Comparison of ENCODE assay signal across 13 cellular contexts in the genomic region with DNA sequence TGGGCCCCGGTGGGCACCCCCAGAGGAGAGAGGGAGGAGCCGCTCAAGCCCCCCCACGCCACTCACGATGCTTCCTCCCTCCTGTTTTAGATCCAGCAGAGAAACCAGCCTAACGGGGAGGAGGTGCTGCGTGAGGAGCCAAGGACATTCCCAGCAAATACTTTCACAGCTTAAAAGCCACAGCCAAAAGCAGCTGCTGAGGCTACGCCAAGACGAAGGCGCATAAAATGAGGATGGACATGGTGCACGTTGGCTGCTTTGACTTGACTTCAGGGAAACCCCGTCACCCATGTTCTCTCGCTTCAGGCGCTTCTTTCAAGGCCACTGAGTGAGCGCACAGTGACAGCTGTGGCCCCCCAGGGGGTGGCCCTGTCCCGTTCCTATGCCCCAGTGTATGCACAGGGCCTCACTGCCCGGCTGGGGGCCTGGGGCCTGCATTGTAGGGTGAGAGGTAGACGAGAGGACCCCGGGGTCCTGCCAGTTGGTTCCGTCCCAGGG.
A peak's percentile ranks its signal among the peaks of the same experiment; 100 is the strongest.
DNase-seq lines count a peak whose midpoint lies in the region; ATAC-seq and TF ChIP-seq lines count a peak whose summit lies in the region.
"Had no signal": no experiment of that assay in that cellular context is flagged by ENCODE, and none has a peak within 500 bp of the region (broad histone marks: within the 10 kb centered on the region; RNA-seq: fewer than 3 reads in every experiment).

No MANE protein-coding gene starts in this region.

- H4K8ac ChIP-seq in mesenchymal stem cell (ENCODE audit: low read length): no peak overlapping the region

- TF ChIP-seq POLR2A in esophagus muscularis mucosa (IDR thresholded peaks at IDR 0.05; ENCODE audit: low read depth): no peak

- peak overlapping the region; percentile 50 for H3K9ac ChIP-seq in mesenchymal stem cell (ENCODE audit: low read length)

- H3K4me1 ChIP-seq in esophagus muscularis mucosa (peaks cover 12 to 44% (median 32%) of the 10 kb centered on the region in 4 donors), mesenchymal stem cell (ENCODE audit: control insufficient read depth, insufficient read depth, low read depth, low read length) (peaks cover 22% of the 10 kb centered on the region)

- H3K27me3 ChIP-seq in esophagus muscularis mucosa: peaks cover 0 to 3% (median 0%) of the 10 kb centered on the region in 4 donors
- peaks cover 0 to 34% of the 10 kb centered on the region in 2 experiments for H3K27me3 ChIP-seq in mesenchymal stem cell (ENCODE audit: control insufficient read depth in 1 of 2, insufficient read depth in 1 of 2, low read length in 2 of 2)

- no peaks in the 10 kb centered on the region for H3K36me3 ChIP-seq in esophagus muscularis mucosa
- H3K36me3 ChIP-seq in mesenchymal stem cell (ENCODE audit: control insufficient read depth in 1 of 2, insufficient read depth in 2 of 2, low read depth in 1 of 2, low read length in 2 of 2): no peaks in the 10 kb centered on the region

- no peak overlapping the region for H3K18ac ChIP-seq in mesenchymal stem cell (ENCODE audit: low read depth in 1 of 2, low read length in 2 of 2)

- no peak overlapping the region for H2BK15ac ChIP-seq in mesenchymal stem cell (ENCODE audit: low read depth, poor library complexity, severe bottlenecking)

- H3K36me3 Mint-ChIP-seq in HFFc6 (ENCODE audit: low read depth) (no peaks in the 10 kb centered on the region), progenitor cell of endocrine pancreas (ENCODE audit: insufficient read depth) (no peaks in the 10 kb centered on the region)
- H3K36me3 Mint-ChIP-seq in activated naive CD4-positive, alpha-beta T cell treated with anti-CD3 and anti-CD28 coated beads, Interleukin-2, amount 10 ng/mL, durations not matched to agents 7 days and 5 days: no peaks in the 10 kb centered on the region
- H3K36me3 Mint-ChIP-seq: activated naive CD8-positive, alpha-beta T cell treated with anti-CD3 and anti-CD28 coated beads, Interleukin-2, amount 10 ng/mL, durations not matched to agents 7 days and 5 days; stimulated activated effector memory CD8-positive, alpha-beta T cell treated with anti-CD3 and anti-CD28 coated beads, Interleukin-12 subunit alpha, Interleukin-12 subunit beta, amount 100 ng/mL, for 72 hours had no signal

- DNase-seq in HFFc6 (no peak), esophagus muscularis mucosa (ENCODE audit: extremely low spot score) (no peak), mesenchymal stem cell (no peak), superior temporal gyrus (ENCODE audit: extremely low spot score) (peak; percentile 32), NCI-H446 treated with DMSO at 0.1 percent for 48 hours (lab: John Stamatoyannopoulos, UW) (no peak), progenitor cell of endocrine pancreas (ENCODE audit: low spot score, unreplicated experiment) (no peak)
- DNase-seq in activated naive CD4-positive, alpha-beta T cell treated with anti-CD3 and anti-CD28 coated beads, Interleukin-2, amount 10 ng/mL, durations not matched to agents 7 days and 5 days: no peak
- DNase-seq: activated CD4-positive, alpha-beta T cell treated with anti-CD3 and anti-CD28 coated beads, Interleukin-2, amount 50 U/mL, for 1 hour; activated naive CD8-positive, alpha-beta T cell treated with anti-CD3 and anti-CD28 coated beads, Interleukin-2, amount 10 ng/mL, durations not matched to agents 7 days and 5 days; KBM-7; NCI-H226 had no signal

- intact Hi-C loops in esophagus muscularis mucosa (cut with DNase I): loop anchor here (5.0 kb wide), 2 partner anchors 64 to 139 kb away; no protein-coding TSS in a partner anchor

- H3K27ac ChIP-seq in esophagus muscularis mucosa (replicated peaks in 1 of 4) (peak overlapping the region; percentile 91 to 98 (median 92)), mesenchymal stem cell (ENCODE audit: low read length, poor library complexity, severe bottlenecking) (peak overlapping the region; percentile 85)

- H3K4me1 Mint-ChIP-seq in HFFc6 (ENCODE audit: low read depth): peaks cover 39% of the 10 kb centered on the region
- peaks cover 3% of the 10 kb centered on the region for H3K4me1 Mint-ChIP-seq in progenitor cell of endocrine pancreas (ENCODE audit: low read depth)
- H3K4me1 Mint-ChIP-seq in activated naive CD4-positive, alpha-beta T cell treated with anti-CD3 and anti-CD28 coated beads, Interleukin-2, amount 10 ng/mL, durations not matched to agents 7 days and 5 days: no peaks in the 10 kb centered on the region
- H3K4me1 Mint-ChIP-seq: stimulated activated effector memory CD8-positive, alpha-beta T cell treated with anti-CD3 and anti-CD28 coated beads, Interleukin-12 subunit alpha, Interleukin-12 subunit beta, amount 100 ng/mL, for 72 hours had no signal

- no peak overlapping the region for H4K91ac ChIP-seq in mesenchymal stem cell (ENCODE audit: low read length)

- H3K9me3 Mint-ChIP-seq in HFFc6 (no peaks in the 10 kb centered on the region), progenitor cell of endocrine pancreas (ENCODE audit: low read depth) (no peaks in the 10 kb centered on the region)
- H3K9me3 Mint-ChIP-seq in activated naive CD4-positive, alpha-beta T cell treated with anti-CD3 and anti-CD28 coated beads, Interleukin-2, amount 10 ng/mL, durations not matched to agents 7 days and 5 days: no peaks in the 10 kb centered on the region
- H3K9me3 Mint-ChIP-seq: activated naive CD8-positive, alpha-beta T cell treated with anti-CD3 and anti-CD28 coated beads, Interleukin-2, amount 10 ng/mL, durations not matched to agents 7 days and 5 days; stimulated activated effector memory CD8-positive, alpha-beta T cell treated with anti-CD3 and anti-CD28 coated beads, Interleukin-12 subunit alpha, Interleukin-12 subunit beta, amount 100 ng/mL, for 72 hours had no signal

- H3K4ac ChIP-seq in mesenchymal stem cell (ENCODE audit: low read depth in 1 of 2, low read length in 2 of 2): no peak overlapping the region

- CTCF ChIA-PET in activated naive CD4-positive, alpha-beta T cell treated with anti-CD3 and anti-CD28 coated beads, Interleukin-2, amount 10 ng/mL, durations not matched to agents 7 days and 5 days (lab: Charles Lee): interaction anchor here (1.1 kb wide), 1 partner anchor 66 kb away, joined by 3 read pairs; no protein-coding TSS in a partner anchor

- H3K23ac ChIP-seq in mesenchymal stem cell (ENCODE audit: low read length in 2 of 2): no peak overlapping the region

- peak overlapping the region; percentile 96 for H3K27ac Mint-ChIP-seq in HFFc6
- H3K27ac Mint-ChIP-seq in progenitor cell of endocrine pancreas: no peak overlapping the region
- H3K27ac Mint-ChIP-seq in activated naive CD4-positive, alpha-beta T cell treated with anti-CD3 and anti-CD28 coated beads, Interleukin-2, amount 10 ng/mL, durations not matched to agents 7 days and 5 days: no peak overlapping the region
- H3K27ac Mint-ChIP-seq: activated naive CD8-positive, alpha-beta T cell treated with anti-CD3 and anti-CD28 coated beads, Interleukin-2, amount 10 ng/mL, durations not matched to agents 7 days and 5 days; stimulated activated effector memory CD8-positive, alpha-beta T cell treated with anti-CD3 and anti-CD28 coated beads, Interleukin-12 subunit alpha, Interleukin-12 subunit beta, amount 100 ng/mL, for 72 hours had no signal

- no peaks in the 10 kb centered on the region for H3K79me1 ChIP-seq in mesenchymal stem cell (replicated peaks; ENCODE audit: low read length, poor library complexity, severe bottlenecking)

- H3K27me3 Mint-ChIP-seq in HFFc6 (ENCODE audit: insufficient read depth): no peaks in the 10 kb centered on the region; the same call in 1 of the 2 replicates
- peaks cover 29% of the 10 kb centered on the region for H3K27me3 Mint-ChIP-seq in progenitor cell of endocrine pancreas
- no peaks in the 10 kb centered on the region for H3K27me3 Mint-ChIP-seq in activated naive CD4-positive, alpha-beta T cell treated with anti-CD3 and anti-CD28 coated beads, Interleukin-2, amount 10 ng/mL, durations not matched to agents 7 days and 5 days

- H2BK5ac ChIP-seq in mesenchymal stem cell (ENCODE audit: low read depth, low read length, poor library complexity, severe bottlenecking): peak overlapping the region; percentile 48

- no peak for TF ChIP-seq CTCF in HFFc6 (IDR thresholded peaks at IDR 0.05)
- no peak for TF ChIP-seq CTCF in esophagus muscularis mucosa (IDR thresholded peaks at IDR 0.05)
- no peak for TF ChIP-seq CTCF in progenitor cell of endocrine pancreas (IDR thresholded peaks at IDR 0.05; ENCODE audit: unreplicated experiment)

- H3K4me3 Mint-ChIP-seq in HFFc6 (peak overlapping the region; percentile 4; the same call in 1 of the 2 replicates), progenitor cell of endocrine pancreas (ENCODE audit: low read depth) (no peak overlapping the region)
- H3K4me3 Mint-ChIP-seq in activated naive CD4-positive, alpha-beta T cell treated with anti-CD3 and anti-CD28 coated beads, Interleukin-2, amount 10 ng/mL, durations not matched to agents 7 days and 5 days: no peak overlapping the region
- H3K4me3 Mint-ChIP-seq: activated naive CD8-positive, alpha-beta T cell treated with anti-CD3 and anti-CD28 coated beads, Interleukin-2, amount 10 ng/mL, durations not matched to agents 7 days and 5 days; stimulated activated effector memory CD8-positive, alpha-beta T cell treated with anti-CD3 and anti-CD28 coated beads, Interleukin-12 subunit alpha, Interleukin-12 subunit beta, amount 100 ng/mL, for 72 hours had no signal

- H2AFZ ChIP-seq in mesenchymal stem cell (ENCODE audit: low read depth, low read length): no peak overlapping the region

- no peak for ATAC-seq in GM19023 (IDR thresholded peaks at IDR 0.05; ENCODE audit: unreplicated experiment)
- ATAC-seq: stimulated activated effector memory CD8-positive, alpha-beta T cell treated with anti-CD3 and anti-CD28 coated beads, Interleukin-12 subunit alpha, Interleukin-12 subunit beta, amount 100 ng/mL, for 72 hours had no signal

- H2BK120ac ChIP-seq in mesenchymal stem cell (ENCODE audit: low read depth, low read length): no peak overlapping the region

- no peak overlapping the region for H2BK12ac ChIP-seq in mesenchymal stem cell (ENCODE audit: low read length in 2 of 2)

- peak overlapping the region; percentile 4 to 31 (median 24) for H3K4me3 ChIP-seq in esophagus muscularis mucosa
- peak overlapping the region in 1 of 2 experiments; percentile 25 for H3K4me3 ChIP-seq in mesenchymal stem cell (ENCODE audit: insufficient read depth in 1 of 2, low read depth in 1 of 2, low read length in 2 of 2)

- 47% methylated on average over 16 of the region's 19 CpGs for WGBS in esophagus muscularis mucosa
- WGBS in mesenchymal stem cell: 87% methylated on average over 19 of the region's 19 CpGs

- peak overlapping the region; percentile 82 for H2AK5ac ChIP-seq in mesenchymal stem cell (ENCODE audit: low read length, severe bottlenecking)

- TF ChIP-seq EP300 in esophagus muscularis mucosa (IDR thresholded peaks at IDR 0.05): peak; percentile 86

- no peak overlapping the region for H3K4me2 ChIP-seq in mesenchymal stem cell (ENCODE audit: low read length, poor library complexity, severe bottlenecking)

- H3K9me3 ChIP-seq in esophagus muscularis mucosa: no peaks in the 10 kb centered on the region
- H3K9me3 ChIP-seq in mesenchymal stem cell (ENCODE audit: control insufficient read depth, low read length): no peaks in the 10 kb centered on the region

- H3K14ac ChIP-seq in mesenchymal stem cell (ENCODE audit: low read length in 2 of 2): no peak overlapping the region
